Comparison of ENCODE assay signal across 8 cellular contexts in genomic region chr5:123035950-123036390, GRCh38. TPM values are rescaled to one million over a fixed set of nuclear protein-coding genes. Genes with fewer than 3 reads are reported as not detected.
DNase-seq lines count a peak whose midpoint lies in the region; ATAC-seq, FAIRE-seq and TF ChIP-seq lines count a peak whose summit lies in the region.

No MANE protein-coding gene starts in this region.

- FAIRE-seq in urothelium cell line (lab: Jason Lieb, UNC) = no peak

- DNase-seq in A172 (ENCODE audit: low spot score) = peak; percentile 41
- peak; percentile 16 for DNase-seq in GM04504 (ENCODE audit: low read depth)
- peak; percentile 24 to 27 for DNase-seq in erythroblast (lab: John Stamatoyannopoulos, UW)
- DNase-seq in mesothelial cell of epicardium (ENCODE audit: low spot score in 2 of 2, unreplicated experiment in 2 of 2) = peak; percentile 49 to 71
- DNase-seq in urothelium cell line (ENCODE audit: low spot score) = peak; percentile 65
- no peak for DNase-seq in NK-92 treated with Interleukin-12 subunit alpha and Interleukin-12 subunit beta, amount 100 ng/mL, for 24 hours (lab: John Stamatoyannopoulos, UW)

- no peaks in the 10 kb centered on the region for H3K36me3 Mint-ChIP-seq in mesothelial cell of epicardium

- no peak for TF ChIP-seq POLR2A in erythroblast (IDR thresholded peaks at IDR 0.05; ENCODE audit: low read length)

- no peak for TF ChIP-seq CTCF in mesothelial cell of epicardium (IDR thresholded peaks at IDR 0.05; ENCODE audit: unreplicated experiment)

- H3K9me3 Mint-ChIP-seq in mesothelial cell of epicardium = no peaks in the 10 kb centered on the region

- peak overlapping the region; percentile 74 for H3K4me3 Mint-ChIP-seq in mesothelial cell of epicardium

- H3K27me3 Mint-ChIP-seq in mesothelial cell of epicardium (ENCODE audit: low read depth) = peaks cover 5% of the 10 kb centered on the region

- ATAC-seq in HG02981 (IDR thresholded peaks at IDR 0.05; ENCODE audit: unreplicated experiment) (peak; percentile 25), SK-N-SH treated with all-trans-retinoic acid at 6 μM for 48 hours (peak; percentile 78)

- H3K4me1 Mint-ChIP-seq in mesothelial cell of epicardium = peaks cover 17% of the 10 kb centered on the region

- H3K27ac Mint-ChIP-seq in mesothelial cell of epicardium = peak overlapping the region; percentile 62

TF ChIP-seq in SK-N-SH treated with all-trans-retinoic acid at 6 μM for 48 hours, 23 proteins besides CTCF, POLR2A, EP300 and RAD21:
- no peak for TF ChIP-seq PPARA (CRISPR knock-in tag; IDR thresholded peaks at IDR 0.05; ENCODE audit: borderline replicate concordance)
- TF ChIP-seq, protein P1, sequence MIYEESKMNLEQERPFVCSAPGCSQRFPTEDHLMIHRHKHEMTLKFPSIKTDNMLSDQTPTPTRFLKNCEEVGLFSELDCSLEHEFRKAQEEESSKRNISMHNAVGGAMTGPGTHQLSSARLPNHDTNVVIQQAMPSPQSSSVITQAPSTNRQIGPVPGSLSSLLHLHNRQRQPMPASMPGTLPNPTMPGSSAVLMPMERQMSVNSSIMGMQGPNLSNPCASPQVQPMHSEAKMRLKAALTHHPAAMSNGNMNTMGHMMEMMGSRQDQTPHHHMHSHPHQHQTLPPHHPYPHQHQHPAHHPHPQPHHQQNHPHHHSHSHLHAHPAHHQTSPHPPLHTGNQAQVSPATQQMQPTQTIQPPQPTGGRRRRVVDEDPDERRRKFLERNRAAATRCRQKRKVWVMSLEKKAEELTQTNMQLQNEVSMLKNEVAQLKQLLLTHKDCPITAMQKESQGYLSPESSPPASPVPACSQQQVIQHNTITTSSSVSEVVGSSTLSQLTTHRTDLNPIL (CRISPR knock-in tag; IDR thresholded peaks at IDR 0.05; ENCODE audit: low read depth) = no peak
- TF ChIP-seq TOX (CRISPR knock-in tag; IDR thresholded peaks at IDR 0.05; ENCODE audit: borderline replicate concordance) = no peak
- TF ChIP-seq SNAI2 (CRISPR knock-in tag; IDR thresholded peaks at IDR 0.05) = no peak
- TF ChIP-seq RARB (CRISPR knock-in tag; IDR thresholded peaks at IDR 0.05) = no peak
- no peak for TF ChIP-seq POU6F1 (CRISPR knock-in tag; IDR thresholded peaks at IDR 0.05; ENCODE audit: borderline replicate concordance, low read depth)
- no peak for TF ChIP-seq TSHZ2 (CRISPR knock-in tag; IDR thresholded peaks at IDR 0.05)
- TF ChIP-seq ZC3H10 (CRISPR knock-in tag; IDR thresholded peaks at IDR 0.05) = no peak
- no peak for TF ChIP-seq TCF4 (CRISPR knock-in tag; IDR thresholded peaks at IDR 0.05; ENCODE audit: borderline replicate concordance)
- TF ChIP-seq OSR1 (CRISPR knock-in tag; IDR thresholded peaks at IDR 0.05) = no peak

RNA-seq across cellular contexts. Expression of gene PPIC, which starts 0.6 kb away (rescaled TPM):
- total RNA-seq in A172 (2014; rRNA removed; shearing (Covaris generic)) = 61.5 TPM in 2 replicates
- 44.8 to 50.0 TPM (median 44.9 TPM) in 3 replicates for total RNA-seq in mesothelial cell of epicardium

RNA-seq across cellular contexts. Expression of gene PRDM6, which starts 53.1 kb away (rescaled TPM):
- 0.02 and 0.22 TPM in 2 replicates for total RNA-seq in A172 (2014; rRNA removed; shearing (Covaris generic))
- 8.5 to 11.8 TPM (median 8.9 TPM) in 3 replicates for total RNA-seq in mesothelial cell of epicardium
